1 cellular context compared by ENCODE assay signal in the genomic region with DNA sequence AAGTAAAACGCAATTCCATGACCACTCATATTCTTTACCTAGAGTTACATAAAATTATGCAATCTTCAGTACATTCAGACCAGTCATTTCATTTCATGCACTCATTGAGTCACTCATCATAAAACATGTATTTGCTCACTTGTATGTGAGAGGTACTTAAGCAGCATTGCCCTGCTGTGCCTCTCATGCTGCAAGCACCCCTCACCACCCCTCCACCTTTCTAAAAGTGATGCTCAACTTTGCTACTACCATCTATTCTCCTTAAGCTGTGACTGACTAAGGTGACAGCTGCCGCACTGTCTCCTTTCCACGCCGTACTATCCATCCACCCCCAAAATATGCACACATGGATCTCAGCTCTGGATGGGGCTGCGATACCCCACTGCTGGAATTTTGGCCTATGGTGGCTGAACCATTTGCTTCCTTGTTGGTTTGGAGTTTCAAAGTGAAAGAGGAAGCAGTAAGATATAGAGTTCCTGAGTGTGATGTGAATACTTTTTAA.
TF ChIP-seq lines count a peak whose summit lies in the region.

No MANE protein-coding gene starts in this region.

TF ChIP-seq in H1, 55 proteins besides CTCF, POLR2A, EP300 and RAD21:
- no peak for TF ChIP-seq TAF1 (IDR thresholded peaks at IDR 0.05; ENCODE audit: low read depth, low read length)
- TF ChIP-seq CTBP2 (IDR thresholded peaks at IDR 0.05; ENCODE audit: borderline replicate concordance, insufficient read depth, insufficient read length, low read length), result no peak
- no peak for TF ChIP-seq RFX5 (IDR thresholded peaks at IDR 0.05; ENCODE audit: borderline replicate concordance, low read depth, low read length)
- no peak for TF ChIP-seq TBP (IDR thresholded peaks at IDR 0.05; ENCODE audit: low read depth, low read length)
- TF ChIP-seq CHD1 (IDR thresholded peaks at IDR 0.05; ENCODE audit: low read depth, low read length), result no peak
- TF ChIP-seq RBBP5 (IDR thresholded peaks at IDR 0.05; ENCODE audit: borderline replicate concordance, low read depth, low read length), result no peak
- TF ChIP-seq, protein P1, sequence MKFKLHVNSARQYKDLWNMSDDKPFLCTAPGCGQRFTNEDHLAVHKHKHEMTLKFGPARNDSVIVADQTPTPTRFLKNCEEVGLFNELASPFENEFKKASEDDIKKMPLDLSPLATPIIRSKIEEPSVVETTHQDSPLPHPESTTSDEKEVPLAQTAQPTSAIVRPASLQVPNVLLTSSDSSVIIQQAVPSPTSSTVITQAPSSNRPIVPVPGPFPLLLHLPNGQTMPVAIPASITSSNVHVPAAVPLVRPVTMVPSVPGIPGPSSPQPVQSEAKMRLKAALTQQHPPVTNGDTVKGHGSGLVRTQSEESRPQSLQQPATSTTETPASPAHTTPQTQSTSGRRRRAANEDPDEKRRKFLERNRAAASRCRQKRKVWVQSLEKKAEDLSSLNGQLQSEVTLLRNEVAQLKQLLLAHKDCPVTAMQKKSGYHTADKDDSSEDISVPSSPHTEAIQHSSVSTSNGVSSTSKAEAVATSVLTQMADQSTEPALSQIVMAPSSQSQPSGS (IDR thresholded peaks at IDR 0.05; ENCODE audit: low read length), result no peak
- no peak for TF ChIP-seq SIRT6 (IDR thresholded peaks at IDR 0.05; ENCODE audit: low read length)
- TF ChIP-seq KDM1A (IDR thresholded peaks at IDR 0.05; ENCODE audit: borderline replicate concordance, low read length), result no peak
- no peak for TF ChIP-seq BACH1 (IDR thresholded peaks at IDR 0.05; ENCODE audit: low read length)
